In the genomic region with DNA sequence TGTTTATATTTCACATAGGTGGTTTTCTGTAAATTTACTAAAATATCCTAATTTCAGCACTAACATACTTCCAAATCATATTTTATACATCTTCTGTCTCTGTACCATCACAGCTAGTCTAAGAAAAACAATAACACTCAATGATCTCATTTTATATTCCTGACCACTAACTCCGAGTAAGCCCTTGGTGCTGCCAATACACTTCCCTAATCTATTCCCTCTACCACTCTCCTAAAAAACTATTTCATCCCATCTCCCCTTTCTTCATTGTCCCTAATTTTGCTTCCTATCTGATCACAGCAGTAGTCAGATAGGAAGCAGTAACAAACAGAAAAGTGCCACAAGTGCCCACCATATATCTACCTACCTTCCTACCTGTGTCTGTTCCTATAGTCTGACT, we compare ENCODE assay signal across 8 cellular contexts.
"Had no signal": no experiment of that assay in that cellular context is flagged by ENCODE, and none has a peak within 500 bp of the region (broad histone marks: within the 10 kb centered on the region; RNA-seq: fewer than 3 reads in every experiment).

No MANE protein-coding gene starts in this region.

- FAIRE-seq: G401.6, GM12878, GM12891, GM12892, GM18507, GM19239 had no signal

- DNase-seq: GDM1, GF-D8 had no signal

- ATAC-seq: GM12878 had no signal

- H3K4me3 ChIP-seq: GM12878 had no signal
